ENCODE assay signal across 1 cellular context in genomic region chr12:93127582-93128331, GRCh38.
TF ChIP-seq lines count a peak whose summit lies in the region.

No MANE protein-coding gene starts in this region.

TF ChIP-seq in HepG2, 621 proteins besides CTCF, POLR2A, EP300 and RAD21 (continued from another document and continues in another):
- TF ChIP-seq ZSCAN9 (CRISPR knock-in tag; IDR thresholded peaks at IDR 0.05; ENCODE audit: borderline replicate concordance) (peak; percentile 94; the same call in 1 of the 2 replicates), NR2F1 (CRISPR knock-in tag; IDR thresholded peaks at IDR 0.05) (peak; percentile 76 to 79), HOXA5 (CRISPR knock-in tag; IDR thresholded peaks at IDR 0.05) (peak; percentile 42), MED8 (CRISPR knock-in tag; IDR thresholded peaks at IDR 0.05; ENCODE audit: insufficient replicate concordance) (peak; percentile 91), MTERF4 (CRISPR knock-in tag; IDR thresholded peaks at IDR 0.05) (0 out of 2 replicates have a peak, but pooled peaks have one; percentile 43), SP5 (CRISPR knock-in tag; IDR thresholded peaks at IDR 0.05; ENCODE audit: borderline replicate concordance, low read depth) (peak; percentile 38; the same call in 1 of the 2 replicates), ZNF567 (CRISPR knock-in tag; IDR thresholded peaks at IDR 0.05; ENCODE audit: borderline replicate concordance) (no peak), ZHX1 (CRISPR knock-in tag; IDR thresholded peaks at IDR 0.05; ENCODE audit: low read depth) (peak; percentile 92), GFI1 (CRISPR knock-in tag; IDR thresholded peaks at IDR 0.05; ENCODE audit: borderline replicate concordance) (peak; percentile 87), ZNF790 (CRISPR knock-in tag; IDR thresholded peaks at IDR 0.05; ENCODE audit: borderline replicate concordance) (0 out of 2 replicates have a peak, but pooled peaks have one; percentile 64), HNF4G (IDR thresholded peaks at IDR 0.05; ENCODE audit: borderline replicate concordance, low read depth, low read length) (peak; percentile 78), HNF4G (CRISPR knock-in tag; IDR thresholded peaks at IDR 0.05; ENCODE audit: borderline replicate concordance, low read depth) (peak; percentile 87), ZHX2 (IDR thresholded peaks at IDR 0.05; ENCODE audit: low read depth) (peak; percentile 83; the same call in 1 of the 2 replicates), ZHX2 (CRISPR knock-in tag; IDR thresholded peaks at IDR 0.05; ENCODE audit: borderline replicate concordance) (no peak; the same call in 1 of the 2 replicates), GLMP (CRISPR knock-in tag; IDR thresholded peaks at IDR 0.05; ENCODE audit: borderline replicate concordance) (no peak), ZZZ3 (CRISPR knock-in tag; IDR thresholded peaks at IDR 0.05; ENCODE audit: borderline replicate concordance) (no peak), TOE1 (CRISPR knock-in tag; IDR thresholded peaks at IDR 0.05) (peak; percentile 80; the same call in 1 of the 2 replicates), PCBP1 (IDR thresholded peaks at IDR 0.05; ENCODE audit: borderline replicate concordance, low read depth, low read length) (no peak), MYNN (CRISPR knock-in tag; IDR thresholded peaks at IDR 0.05; ENCODE audit: low read depth) (peak; percentile 74; the same call in 1 of the 2 replicates), ZNF670 (CRISPR knock-in tag; IDR thresholded peaks at IDR 0.05; ENCODE audit: borderline replicate concordance) (no peak), ZNF839 (CRISPR knock-in tag; IDR thresholded peaks at IDR 0.05; ENCODE audit: borderline replicate concordance) (no peak), ZNF142 (CRISPR knock-in tag; IDR thresholded peaks at IDR 0.05) (0 out of 2 replicates have a peak, but pooled peaks have one; percentile 40), ISX (CRISPR knock-in tag; conservative IDR thresholded peaks at IDR 0.05) (no peak), TCF12 (IDR thresholded peaks at IDR 0.05) (no peak), TCF12 (CRISPR knock-in tag; IDR thresholded peaks at IDR 0.05) (peak; percentile 91), BCLAF1 (IDR thresholded peaks at IDR 0.05) (no peak), MLX (CRISPR knock-in tag; IDR thresholded peaks at IDR 0.05) (peak; percentile 88), FOXC1 (CRISPR knock-in tag; IDR thresholded peaks at IDR 0.05; ENCODE audit: borderline replicate concordance) (peak; percentile 83; the same call in 1 of the 2 replicates), ZFY (CRISPR knock-in tag; IDR thresholded peaks at IDR 0.05) (peak; percentile 63), ZNF317 (CRISPR knock-in tag; IDR thresholded peaks at IDR 0.05) (peak; percentile 88), HOXA9 (CRISPR knock-in tag; IDR thresholded peaks at IDR 0.05; ENCODE audit: borderline replicate concordance) (no peak)
